ENCODE assay signal across 12 cellular contexts in genomic region chr3:183812746-183813445, GRCh38. TPM values are rescaled to one million over a fixed set of nuclear protein-coding genes. Genes with fewer than 3 reads are reported as not detected.
DNase-seq lines count a peak whose midpoint lies in the region; ATAC-seq, FAIRE-seq and TF ChIP-seq lines count a peak whose summit lies in the region.
"Had no signal": no experiment of that assay in that cellular context is flagged by ENCODE, and none has a peak within 500 bp of the region (broad histone marks: within the 10 kb centered on the region; RNA-seq: fewer than 3 reads in every experiment).

No MANE protein-coding gene starts in this region.

- no peak overlapping the region for H3K4me3 ChIP-seq in HepG2 (replicated peaks in 1 of 3; ENCODE audit: insufficient read depth in 1 of 3, low read depth in 2 of 3, low read length in 3 of 3)
- no peak overlapping the region for H3K4me3 ChIP-seq in right lobe of liver

- POLR2A ChIA-PET in HepG2 (lab: Yijun Ruan, JAX), result no interaction called here
- POLR2A ChIA-PET in activated CD8-positive, alpha-beta T cell treated with anti-CD3 and anti-CD28 coated beads for 36 hours (lab: Charles Lee), result interaction anchor here (1.4 kb wide), 1 partner anchor 37 kb away, joined by 4 read pairs; no protein-coding TSS in a partner anchor

- ATAC-seq in HepG2 (no peak), right lobe of liver (no peak), HG02852 (IDR thresholded peaks at IDR 0.05; ENCODE audit: unreplicated experiment) (no peak)
- no peak for ATAC-seq in activated CD8-positive, alpha-beta T cell treated with anti-CD3 and anti-CD28 coated beads for 36 hours

- CTCF ChIA-PET in HepG2 (lab: Yijun Ruan, JAX; ENCODE audit: low intra/inter-chr PET ratio, low total read pairs), result no interaction called here
- CTCF ChIA-PET in activated CD8-positive, alpha-beta T cell treated with anti-CD3 and anti-CD28 coated beads for 36 hours (lab: Charles Lee), result interaction anchor here (0.6 to 1.6 kb wide), 3 partner anchors 10 to 334 kb away, joined by 3 to 4 read pairs (median 3); no protein-coding TSS in a partner anchor

- H3K27me3 Mint-ChIP-seq in activated CD8-positive, alpha-beta T cell treated with anti-CD3 and anti-CD28 coated beads for 36 hours, result no peaks in the 10 kb centered on the region
- H3K27me3 Mint-ChIP-seq in type B pancreatic cell, result no peaks in the 10 kb centered on the region
- H3K27me3 Mint-ChIP-seq: B cell, naive B cell had no signal

- FAIRE-seq in HepG2 (lab: Jason Lieb, UNC), result no peak
- FAIRE-seq: endometrium had no signal

- no TSS peak for BruUV-seq in HepG2 (replicated peaks; lab: Mats Ljungman, UMichigan)

- H3K4me1 Mint-ChIP-seq in activated CD8-positive, alpha-beta T cell treated with anti-CD3 and anti-CD28 coated beads for 36 hours (ENCODE audit: low read depth), result no peaks in the 10 kb centered on the region
- H3K4me1 Mint-ChIP-seq in type B pancreatic cell (ENCODE audit: unreplicated experiment), result peaks cover 7% of the 10 kb centered on the region
- H3K4me1 Mint-ChIP-seq: B cell had no signal

- no peak overlapping the region for H3K4me2 ChIP-seq in HepG2 (ENCODE audit: low read depth, low read length)

- H3K36me3 Mint-ChIP-seq in activated CD8-positive, alpha-beta T cell treated with anti-CD3 and anti-CD28 coated beads for 36 hours (ENCODE audit: low read depth), result peaks cover 35% of the 10 kb centered on the region
- peaks cover 29% of the 10 kb centered on the region for H3K36me3 Mint-ChIP-seq in type B pancreatic cell

- no peaks in the 10 kb centered on the region for H3K9me3 Mint-ChIP-seq in activated CD8-positive, alpha-beta T cell treated with anti-CD3 and anti-CD28 coated beads for 36 hours
- H3K9me3 Mint-ChIP-seq in type B pancreatic cell, result no peaks in the 10 kb centered on the region
- H3K9me3 Mint-ChIP-seq: naive B cell had no signal

- TF ChIP-seq RAD21 in HepG2 (CRISPR knock-in tag; IDR thresholded peaks at IDR 0.05), result no peak

- H3K9ac ChIP-seq in HepG2 (ENCODE audit: insufficient read depth, low read depth, low read length), result no peak overlapping the region

- in situ Hi-C loops in HepG2 (cut with HindIII; ENCODE audit: extremely low pct_ligation_motif_present, low pct_unique_long_range_greater_than_20kb), result no loop called here

- H3K36me3 ChIP-seq in HepG2 (replicated peaks in 1 of 2; ENCODE audit: control insufficient read depth in 1 of 2, insufficient read depth in 2 of 2, low read length in 2 of 2), result peaks cover 13 to 31% of the 10 kb centered on the region in 2 experiments
- peaks cover 0 to 16% (median 1%) of the 10 kb centered on the region in 4 donors for H3K36me3 ChIP-seq in right lobe of liver

- H3K79me2 ChIP-seq in HepG2 (ENCODE audit: insufficient read depth, low read length), result no peaks in the 10 kb centered on the region

- DNase-seq in HepG2 (ENCODE audit: low spot score) (no peak), right lobe of liver (no peak), hypothalamus (lab: John Stamatoyannopoulos, UW) (peak in 27 of 51 donors; percentile 10 to 76 (median 35)), type B pancreatic cell (ENCODE audit: extremely low spot score, unreplicated experiment) (no peak), NCI-H1048 (lab: John Stamatoyannopoulos, UW) (no peak), A172 (ENCODE audit: low spot score) (no peak)
- no peak for DNase-seq in activated CD8-positive, alpha-beta T cell treated with anti-CD3 and anti-CD28 coated beads for 36 hours
- DNase-seq: activated CD4-positive, alpha-beta T cell treated with anti-CD3 and anti-CD28 coated beads for 48 hours; naive B cell had no signal

- H3K27me3 ChIP-seq in HepG2 (ENCODE audit: control insufficient read depth in 1 of 2, insufficient read depth in 2 of 2, low read length in 2 of 2) (no peaks in the 10 kb centered on the region), right lobe of liver (no peaks in the 10 kb centered on the region)

- no peak for TF ChIP-seq CTCF in HepG2 (CRISPR knock-in tag; IDR thresholded peaks at IDR 0.05)
- TF ChIP-seq CTCF in right lobe of liver (IDR thresholded peaks at IDR 0.05), result no peak
- TF ChIP-seq CTCF in activated CD8-positive, alpha-beta T cell treated with anti-CD3 and anti-CD28 coated beads for 36 hours (IDR thresholded peaks at IDR 0.05), result no peak
- TF ChIP-seq CTCF in type B pancreatic cell (conservative IDR thresholded peaks at IDR 0.05), result no peak

- H3K4me1 ChIP-seq in HepG2 (ENCODE audit: insufficient read depth, low read length) (no peaks in the 10 kb centered on the region; the same call in 1 of the 2 replicates), right lobe of liver (no peaks in the 10 kb centered on the region)

- H3K27ac ChIP-seq in HepG2 (ENCODE audit: extremely low read length, insufficient read depth, low read length), result no peak overlapping the region
- H3K27ac ChIP-seq in right lobe of liver, result no peak overlapping the region

- no peak overlapping the region for H2AFZ ChIP-seq in HepG2 (ENCODE audit: low read length)

- intact Hi-C loops in HepG2 (cut with micrococcal nuclease; ENCODE audit: unreplicated experiment) (no loop called here), right lobe of liver (cut with DNase I) (no loop called here)
- intact Hi-C loops in activated CD8-positive, alpha-beta T cell treated with anti-CD3 and anti-CD28 coated beads for 36 hours (cut with micrococcal nuclease), result no loop called here

- H3K4me3 Mint-ChIP-seq in activated CD8-positive, alpha-beta T cell treated with anti-CD3 and anti-CD28 coated beads for 36 hours, result no peak overlapping the region
- H3K4me3 Mint-ChIP-seq in type B pancreatic cell, result no peak overlapping the region
- H3K4me3 Mint-ChIP-seq: B cell, naive B cell had no signal

- no peaks in the 10 kb centered on the region for H3K9me3 ChIP-seq in HepG2 (ENCODE audit: low read length)
- no peaks in the 10 kb centered on the region for H3K9me3 ChIP-seq in right lobe of liver

- TF ChIP-seq POLR2A in HepG2 (IDR thresholded peaks at IDR 0.05; ENCODE audit: insufficient read depth in 1 of 2, low read depth in 2 of 2, low read length in 2 of 2), result no peak
- no peak for TF ChIP-seq POLR2A in right lobe of liver (IDR thresholded peaks at IDR 0.05)

- 97% methylated on average over 8 of the region's 8 CpGs for WGBS in HepG2 (ENCODE audit: low lambda C conversion rate)
- 91% methylated on average over 6 of the region's 8 CpGs for WGBS in right lobe of liver (ENCODE audit: insufficient coverage, low coverage, low lambda C conversion rate, missing lambda C conversion rate)

- no peaks in the 10 kb centered on the region for H4K20me1 ChIP-seq in HepG2 (ENCODE audit: insufficient read depth, low read length)

- TF ChIP-seq EP300 in HepG2 (IDR thresholded peaks at IDR 0.05; ENCODE audit: low read depth in 2 of 2, low read length in 2 of 2) (no peak), HepG2 (CRISPR knock-in tag; IDR thresholded peaks at IDR 0.05; ENCODE audit: borderline replicate concordance) (no peak)

- H3K27ac Mint-ChIP-seq in activated CD8-positive, alpha-beta T cell treated with anti-CD3 and anti-CD28 coated beads for 36 hours, result peak overlapping the region; percentile 58
- peak overlapping the region; percentile 72 for H3K27ac Mint-ChIP-seq in type B pancreatic cell
- H3K27ac Mint-ChIP-seq: B cell had no signal

TF ChIP-seq in HepG2, 621 proteins besides CTCF, POLR2A, EP300 and RAD21 (continues in another document):
- TF ChIP-seq PTBP1 (IDR thresholded peaks at IDR 0.05; ENCODE audit: low read depth, low read length, poor library complexity, severe bottlenecking) (no peak), HOXA3 (CRISPR knock-in tag; IDR thresholded peaks at IDR 0.05) (no peak), RFX3 (CRISPR knock-in tag; IDR thresholded peaks at IDR 0.05) (no peak), ZNF547 (CRISPR knock-in tag; IDR thresholded peaks at IDR 0.05) (no peak), POLR2G (IDR thresholded peaks at IDR 0.05; ENCODE audit: low read depth, low read length) (peak; percentile 33; the same call in 1 of the 2 replicates)
- TF ChIP-seq, protein P1, sequence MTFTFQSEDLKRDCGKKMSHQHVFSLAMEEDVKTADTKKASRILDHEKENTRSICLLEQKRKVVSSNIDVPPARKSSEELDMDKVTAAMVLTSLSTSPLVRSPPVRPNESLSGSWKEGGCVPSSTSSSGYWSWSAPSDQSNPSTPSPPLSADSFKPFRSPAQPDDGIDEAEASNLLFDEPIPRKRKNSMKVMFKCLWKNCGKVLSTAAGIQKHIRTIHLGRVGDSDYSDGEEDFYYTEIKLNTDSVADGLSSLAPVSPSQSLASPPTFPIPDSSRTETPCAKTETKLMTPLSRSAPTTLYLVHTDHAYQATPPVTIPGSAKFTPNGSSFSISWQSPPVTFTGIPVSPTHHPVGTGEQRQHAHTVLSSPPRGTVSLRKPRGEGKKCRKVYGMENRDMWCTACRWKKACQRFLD (CRISPR knock-in tag; IDR thresholded peaks at IDR 0.05; ENCODE audit: borderline replicate concordance), result no peak

RNA-seq across cellular contexts. Expression of gene MAP6D1, which starts 12.5 kb away (rescaled TPM):
- total RNA-seq in HepG2 (2016; rRNA removed; fragmentation: Illumina TruSeq; extraction: Trizol) (0.62 TPM in 1 of 2 replicates, not detected in the other), right lobe of liver (under 1 TPM; 0.22 to 0.61 (median 0.37) TPM), type B pancreatic cell (ENCODE audit: low replicate concordance) (3.2 and 3.3 TPM in 2 replicates)
- not detected in 2 replicates for total RNA-seq in HepG2 (2016; cell fraction: cytosol; rRNA removed; fragmentation: Illumina TruSeq; extraction: Trizol; ENCODE audit: low read depth)
- 0.09 and 0.52 TPM in 2 replicates for total RNA-seq in HepG2 (2016; cell fraction: insoluble cytoplasmic fraction; rRNA removed; fragmentation: Illumina TruSeq; extraction: Trizol)
- total RNA-seq in HepG2 (2016; cell fraction: membrane; rRNA removed; fragmentation: Illumina TruSeq; extraction: Trizol), result 0.25 and 0.55 TPM in 2 replicates
- total RNA-seq in HepG2 (2016; cell fraction: nucleus; rRNA removed; fragmentation: Illumina TruSeq; extraction: Trizol), result not detected in 2 replicates
- 0.12 and 0.34 TPM in 2 replicates for polyA plus RNA-seq in HepG2 (2011; rRNA removed)
- polyA plus RNA-seq in HepG2 (2011; cell fraction: cytosol; rRNA removed), result 0.14 and 0.36 TPM in 2 replicates
- 1.2 and 1.3 TPM in 2 replicates for polyA plus RNA-seq in HepG2 (2011; cell fraction: nucleus; rRNA removed)
- not detected in 2 replicates for polyA plus RNA-seq in HepG2 (2012)
- polyA plus RNA-seq in HepG2 (2016; cell fraction: cytosol; fragmentation: Illumina TruSeq; extraction: Trizol; ENCODE audit: low read depth), result 0.17 and 0.31 TPM in 2 replicates
- 0.41 and 0.70 TPM in 2 replicates for polyA plus RNA-seq in HepG2 (2016; cell fraction: insoluble cytoplasmic fraction; fragmentation: Illumina TruSeq; extraction: Trizol; ENCODE audit: low read depth)
- polyA plus RNA-seq in HepG2 (2016; cell fraction: membrane; fragmentation: Illumina TruSeq; extraction: Trizol; ENCODE audit: low read depth), result 0.14 TPM in 1 of 2 replicates, not detected in the other
- 2.8 and 3.0 TPM in 2 replicates for polyA plus RNA-seq in HepG2 (2016; cell fraction: nucleus; fragmentation: Illumina TruSeq; extraction: Trizol; ENCODE audit: insufficient read depth, low read depth)
- 0.35 TPM in 1 of 2 replicates, not detected in the other for polyA minus RNA-seq in HepG2 (2011; rRNA and poly(A)+ RNA removed; ENCODE audit: low replicate concordance)
- not detected in 2 replicates for polyA minus RNA-seq in HepG2 (2011; cell fraction: cytosol; rRNA and poly(A)+ RNA removed)
- 2.7 TPM in 1 of 2 replicates, not detected in the other for polyA minus RNA-seq in HepG2 (2011; cell fraction: nucleus; rRNA and poly(A)+ RNA removed)
- 1 to 10 TPM; 3.8 to 4.3 TPM for total RNA-seq in activated CD8-positive, alpha-beta T cell treated with anti-CD3 and anti-CD28 coated beads for 36 hours
- 4.6 TPM in 2 replicates for total RNA-seq in A172 (2014; rRNA removed; shearing (Covaris generic))

Comparison
In these comparisons a context has a peak if more than half of its experiments do, and no peak if none do; other contexts are left out.
1. DNase-seq: peak in hypothalamus (27 of 51); none in HepG2 (single experiment), right lobe of liver (0 of 3), activated CD8-positive, alpha-beta T cell treated with anti-CD3 and anti-CD28 coated beads for 36 hours (single experiment), type B pancreatic cell (single experiment), NCI-H1048 (single experiment) and A172 (single experiment).